ENCODE assay signal across 18 cellular contexts in the genomic region with DNA sequence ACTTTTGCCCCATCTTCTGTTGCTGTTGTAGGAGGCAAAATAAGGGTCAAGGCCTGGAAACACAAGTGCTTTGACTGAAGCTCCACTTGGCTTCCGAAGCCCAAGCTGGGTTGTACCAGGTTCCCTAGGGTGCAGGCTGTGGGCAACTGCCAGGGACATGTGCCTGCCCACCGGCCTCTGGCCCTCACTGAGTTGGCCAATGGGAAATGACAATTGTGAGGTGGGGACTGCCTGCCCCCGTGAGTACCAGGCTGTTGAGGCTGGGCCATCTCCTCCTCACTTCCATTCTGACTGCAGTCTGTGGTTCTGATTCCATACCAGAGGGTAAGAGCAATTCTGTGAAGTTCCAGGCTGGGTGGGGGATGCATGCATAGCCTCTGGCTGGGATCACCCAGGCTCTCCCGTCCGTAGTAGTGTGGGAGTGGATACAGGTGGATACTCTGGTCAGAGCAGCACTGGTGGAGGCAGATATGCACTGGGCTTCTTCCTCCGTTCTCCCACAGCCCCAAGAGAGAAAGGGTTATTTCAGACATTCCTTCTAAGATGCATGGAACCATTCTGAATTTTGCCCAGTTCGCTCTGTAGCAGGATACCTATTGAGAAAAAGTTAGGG. TPM values are rescaled to one million over a fixed set of nuclear protein-coding genes. Genes with fewer than 3 reads are reported as not detected.
DNase-seq lines count a peak whose midpoint lies in the region; ATAC-seq and TF ChIP-seq lines count a peak whose summit lies in the region.
"Had no signal": no experiment of that assay in that cellular context is flagged by ENCODE, and none has a peak within 500 bp of the region (broad histone marks: within the 10 kb centered on the region; RNA-seq: fewer than 3 reads in every experiment).

A gene (plus strand): TSS at position 285 of the 613 bp plus-strand sequence. CDS start 10,349 bp downstream, outside the sequence.

- peaks cover 19% of the 10 kb centered on the region for H3K27me3 Mint-ChIP-seq in activated CD8-positive, alpha-beta T cell treated with anti-CD3 and anti-CD28 coated beads, Interleukin-2, amount 10 ng/mL, durations not matched to agents 7 days and 5 days (ENCODE audit: low read depth)
- H3K27me3 Mint-ChIP-seq in activated CD8-positive, alpha-beta T cell treated with anti-CD3 and anti-CD28 coated beads for 36 hours, result peaks cover 9% of the 10 kb centered on the region
- H3K27me3 Mint-ChIP-seq in activated T-cell treated with anti-CD3 and anti-CD28 coated beads, Interleukin-2, amount 50 U/mL, for 24 hours, result peaks cover 4% of the 10 kb centered on the region

- peaks cover 2% of the 10 kb centered on the region for H3K4me1 Mint-ChIP-seq in activated CD8-positive, alpha-beta T cell treated with anti-CD3 and anti-CD28 coated beads, Interleukin-2, amount 10 ng/mL, durations not matched to agents 7 days and 5 days (ENCODE audit: low read depth)
- H3K4me1 Mint-ChIP-seq in activated CD8-positive, alpha-beta T cell treated with anti-CD3 and anti-CD28 coated beads for 36 hours (ENCODE audit: low read depth), result no peaks in the 10 kb centered on the region
- no peaks in the 10 kb centered on the region for H3K4me1 Mint-ChIP-seq in activated T-cell treated with anti-CD3 and anti-CD28 coated beads, Interleukin-2, amount 50 U/mL, for 24 hours (ENCODE audit: low read depth)
- H3K4me1 Mint-ChIP-seq: IgD-negative memory B cell had no signal

- H3K4me1 ChIP-seq in body of pancreas, result no peaks in the 10 kb centered on the region
- no peaks in the 10 kb centered on the region for H3K4me1 ChIP-seq in tibial nerve

- DNase-seq in activated CD8-positive, alpha-beta T cell treated with anti-CD3 and anti-CD28 coated beads, Interleukin-2, amount 10 ng/mL, durations not matched to agents 7 days and 5 days, result peak; percentile 17
- no peak for DNase-seq in activated CD8-positive, alpha-beta T cell treated with anti-CD3 and anti-CD28 coated beads for 36 hours
- DNase-seq in body of pancreas, result no peak
- no peak for DNase-seq in omental fat pad (ENCODE audit: low spot score)
- no peak for DNase-seq in tibial nerve (ENCODE audit: low spot score in 2 of 2)
- no peak for DNase-seq in cerebellum (ENCODE audit: low spot score)
- no peak for DNase-seq in AG20443 (ENCODE audit: low spot score)
- DNase-seq in activated T-cell treated with anti-CD3 and anti-CD28 coated beads, Interleukin-2, amount 50 U/mL, for 24 hours, result no peak
- DNase-seq: 8988T, DMS79, NCI-H1417, NCI-H187 treated with DMSO at 0.1 percent for 48 hours, NCI-H2171, NCI-H446, NCI-H69 had no signal

- no peak for ATAC-seq in activated CD8-positive, alpha-beta T cell treated with anti-CD3 and anti-CD28 coated beads, Interleukin-2, amount 10 ng/mL, durations not matched to agents 7 days and 5 days
- no peak for ATAC-seq in activated CD8-positive, alpha-beta T cell treated with anti-CD3 and anti-CD28 coated beads for 36 hours
- ATAC-seq in body of pancreas (no peak), omental fat pad (ENCODE audit: low FRiP score) (peak; percentile 44)
- ATAC-seq: CD8-positive, alpha-beta T cell had no signal

- CTCF ChIA-PET in activated CD8-positive, alpha-beta T cell treated with anti-CD3 and anti-CD28 coated beads, Interleukin-2, amount 10 ng/mL, durations not matched to agents 7 days and 5 days (lab: Charles Lee), result no interaction called here
- CTCF ChIA-PET in activated CD8-positive, alpha-beta T cell treated with anti-CD3 and anti-CD28 coated beads for 36 hours (lab: Charles Lee), result interaction anchor here (1.3 to 2.1 kb wide), 3 partner anchors 21 to 322 kb away, joined by 4 read pairs; no protein-coding TSS in a partner anchor

- TF ChIP-seq POLR2A in body of pancreas (IDR thresholded peaks at IDR 0.05), result no peak
- no peak for TF ChIP-seq POLR2A in tibial nerve (IDR thresholded peaks at IDR 0.05)

- intact Hi-C loops in activated CD8-positive, alpha-beta T cell treated with anti-CD3 and anti-CD28 coated beads for 36 hours (cut with micrococcal nuclease), result no loop called here
- intact Hi-C loops in body of pancreas (cut with DNase I), result no loop called here

- H3K4me3 ChIP-seq in body of pancreas, result no peak within 1 kb of the TSS
- no peak within 1 kb of the TSS for H3K4me3 ChIP-seq in tibial nerve

- no peak within 1 kb of the TSS for H3K4me3 Mint-ChIP-seq in activated CD8-positive, alpha-beta T cell treated with anti-CD3 and anti-CD28 coated beads, Interleukin-2, amount 10 ng/mL, durations not matched to agents 7 days and 5 days
- no peak within 1 kb of the TSS for H3K4me3 Mint-ChIP-seq in activated CD8-positive, alpha-beta T cell treated with anti-CD3 and anti-CD28 coated beads for 36 hours
- H3K4me3 Mint-ChIP-seq in activated T-cell treated with anti-CD3 and anti-CD28 coated beads, Interleukin-2, amount 50 U/mL, for 24 hours, result no peak within 1 kb of the TSS
- H3K4me3 Mint-ChIP-seq: CD8-positive, alpha-beta T cell; IgD-negative memory B cell had no signal

- H3K9me3 ChIP-seq in body of pancreas (no peaks in the 10 kb centered on the region), tibial nerve (no peaks in the 10 kb centered on the region)

- H3K27me3 ChIP-seq in body of pancreas, result no peaks in the 10 kb centered on the region
- peaks cover 0 to 20% of the 10 kb centered on the region in 2 donors for H3K27me3 ChIP-seq in tibial nerve

- POLR2A ChIA-PET in activated CD8-positive, alpha-beta T cell treated with anti-CD3 and anti-CD28 coated beads, Interleukin-2, amount 10 ng/mL, durations not matched to agents 7 days and 5 days (lab: Charles Lee), result no interaction called here
- POLR2A ChIA-PET in activated CD8-positive, alpha-beta T cell treated with anti-CD3 and anti-CD28 coated beads for 36 hours (lab: Charles Lee), result interaction anchor here (1.5 kb wide), 1 partner anchor 16 kb away, joined by 4 read pairs; no protein-coding TSS in a partner anchor

- H3K36me3 ChIP-seq in body of pancreas (replicated peaks in 1 of 2; ENCODE audit: insufficient read depth in 1 of 2, low read depth in 2 of 2) (no peaks in the 10 kb centered on the region), tibial nerve (no peaks in the 10 kb centered on the region)

- no peak for TF ChIP-seq CTCF in activated CD8-positive, alpha-beta T cell treated with anti-CD3 and anti-CD28 coated beads for 36 hours (IDR thresholded peaks at IDR 0.05)
- no peak for TF ChIP-seq CTCF in body of pancreas (IDR thresholded peaks at IDR 0.05)
- no peak for TF ChIP-seq CTCF in omental fat pad (IDR thresholded peaks at IDR 0.05)
- TF ChIP-seq CTCF in tibial nerve (IDR thresholded peaks at IDR 0.05), result no peak

- H3K36me3 Mint-ChIP-seq in activated CD8-positive, alpha-beta T cell treated with anti-CD3 and anti-CD28 coated beads, Interleukin-2, amount 10 ng/mL, durations not matched to agents 7 days and 5 days (ENCODE audit: low read depth), result no peaks in the 10 kb centered on the region
- H3K36me3 Mint-ChIP-seq in activated CD8-positive, alpha-beta T cell treated with anti-CD3 and anti-CD28 coated beads for 36 hours (ENCODE audit: low read depth), result no peaks in the 10 kb centered on the region
- H3K36me3 Mint-ChIP-seq in activated T-cell treated with anti-CD3 and anti-CD28 coated beads, Interleukin-2, amount 50 U/mL, for 24 hours (ENCODE audit: low read depth), result no peaks in the 10 kb centered on the region
- H3K36me3 Mint-ChIP-seq: CD8-positive, alpha-beta T cell; IgD-negative memory B cell had no signal

- 63 to 66% methylated on average over 6 to 7 of the region's 7 CpGs for WGBS in body of pancreas, 2 donors
- WGBS in tibial nerve, 2 donors, result 79 to 88% methylated on average over 6 of the region's 7 CpGs

- H3K9me3 Mint-ChIP-seq in activated CD8-positive, alpha-beta T cell treated with anti-CD3 and anti-CD28 coated beads, Interleukin-2, amount 10 ng/mL, durations not matched to agents 7 days and 5 days (ENCODE audit: insufficient read depth), result no peaks in the 10 kb centered on the region
- H3K9me3 Mint-ChIP-seq in activated CD8-positive, alpha-beta T cell treated with anti-CD3 and anti-CD28 coated beads for 36 hours, result no peaks in the 10 kb centered on the region
- no peaks in the 10 kb centered on the region for H3K9me3 Mint-ChIP-seq in activated T-cell treated with anti-CD3 and anti-CD28 coated beads, Interleukin-2, amount 50 U/mL, for 24 hours
- H3K9me3 Mint-ChIP-seq: CD8-positive, alpha-beta T cell; IgD-negative memory B cell had no signal

- H3K27ac Mint-ChIP-seq in activated CD8-positive, alpha-beta T cell treated with anti-CD3 and anti-CD28 coated beads, Interleukin-2, amount 10 ng/mL, durations not matched to agents 7 days and 5 days, result no peak within 1 kb of the TSS
- H3K27ac Mint-ChIP-seq in activated CD8-positive, alpha-beta T cell treated with anti-CD3 and anti-CD28 coated beads for 36 hours, result no peak within 1 kb of the TSS
- H3K27ac Mint-ChIP-seq in activated T-cell treated with anti-CD3 and anti-CD28 coated beads, Interleukin-2, amount 50 U/mL, for 24 hours, result no peak within 1 kb of the TSS
- H3K27ac Mint-ChIP-seq: CD8-positive, alpha-beta T cell; IgD-negative memory B cell had no signal

- no peak for TF ChIP-seq EP300 in tibial nerve (IDR thresholded peaks at IDR 0.05)

- H3K27ac ChIP-seq in body of pancreas, result no peak within 1 kb of the TSS
- H3K27ac ChIP-seq in tibial nerve, result no peak within 1 kb of the TSS

RNA-seq across cellular contexts. Expression of the gene that starts here (rescaled TPM):
- not detected for total RNA-seq in activated CD8-positive, alpha-beta T cell treated with anti-CD3 and anti-CD28 coated beads, Interleukin-2, amount 10 ng/mL, durations not matched to agents 7 days and 5 days
- not detected for total RNA-seq in activated CD8-positive, alpha-beta T cell treated with anti-CD3 and anti-CD28 coated beads for 36 hours
- total RNA-seq in body of pancreas (100 to 1,000 TPM in 1 of 2 donors, 10 to 100 TPM in 1; 10.9 to 188 TPM), omental fat pad (1,000 to 10,000 TPM in 3 of 4 donors, 100 to 1,000 TPM in 1; 321 to 1,997 (median 1,475) TPM), tibial nerve (100 to 1,000 TPM in 3 of 4 donors, 10 to 100 TPM in 1; 70.8 to 213 (median 172) TPM), cerebellum (0.27 TPM)
- total RNA-seq: CD8-positive, alpha-beta T cell; PC-3 had no signal

Comparison
In these comparisons a context has a peak if more than half of its experiments do, and no peak if none do; other contexts are left out.
1. Peak in DNase-seq in activated CD8-positive, alpha-beta T cell treated with anti-CD3 and anti-CD28 coated beads, Interleukin-2, amount 10 ng/mL, durations not matched to agents 7 days and 5 days; RNA of the gene not detected or under 1 TPM.